ENCODE assay signal across 8 cellular contexts in genomic region chr12:29889737-29890136, GRCh38.
DNase-seq lines count a peak whose midpoint lies in the region; ATAC-seq and TF ChIP-seq lines count a peak whose summit lies in the region.

No MANE protein-coding gene starts in this region.

- no peak overlapping the region for H2BK12ac ChIP-seq in neuronal stem cell (ENCODE audit: low read length)

- H3K79me1 ChIP-seq in neuronal stem cell (ENCODE audit: low read depth, low read length): no peaks in the 10 kb centered on the region

- H3K27me3 ChIP-seq in neuronal stem cell (ENCODE audit: control insufficient read depth in 3 of 3, insufficient read depth in 3 of 3, low read depth in 1 of 3, low read length in 3 of 3): no peaks in the 10 kb centered on the region
- no peaks in the 10 kb centered on the region for H3K27me3 ChIP-seq in CD4-positive, alpha-beta memory T cell (ENCODE audit: insufficient read depth, low read length)

- TF ChIP-seq CTCF in epithelial cell of esophagus (IDR thresholded peaks at IDR 0.05; ENCODE audit: insufficient read depth, low read depth, low read length, missing control alignments): peak; percentile 57

- H3K4me1 ChIP-seq in neuronal stem cell (ENCODE audit: control insufficient read depth in 2 of 2, insufficient read depth in 1 of 2, low read depth in 1 of 2, low read length in 2 of 2): peaks cover 0 to 6% of the 10 kb centered on the region in 2 donors
- no peaks in the 10 kb centered on the region for H3K4me1 ChIP-seq in CD4-positive, alpha-beta memory T cell (ENCODE audit: insufficient read depth, low read length)

- POLR2A ChIA-PET in CD4-positive, alpha-beta memory T cell (lab: Charles Lee; ENCODE audit: partially characterized antibody): no interaction called here

- no peak overlapping the region for H2AK5ac ChIP-seq in neuronal stem cell (ENCODE audit: low read depth, low read length)

- no peak overlapping the region for H2BK5ac ChIP-seq in neuronal stem cell (ENCODE audit: low read length)

- H3K4ac ChIP-seq in neuronal stem cell (ENCODE audit: low read length): no peak overlapping the region

- peak; percentile 15 for DNase-seq in activated naive CD8-positive, alpha-beta T cell treated with anti-CD3 and anti-CD28 coated beads, Interleukin-2, amount 50 U/mL, for 24 hours
- DNase-seq in activated naive CD8-positive, alpha-beta T cell treated with anti-CD3 and anti-CD28 coated beads for 36 hours: no peak
- DNase-seq in NOMO-1 treated with dmso at 0.1 percent for 144 hours (lab: John Stamatoyannopoulos, UW; ENCODE audit: unreplicated experiment) (peak; percentile 24), epithelial cell of esophagus (ENCODE audit: low read depth) (peak; percentile 55), neuronal stem cell (ENCODE audit: low spot score) (peak; percentile 49), DMS79 treated with DMSO at 0.1 percent for 48 hours (lab: John Stamatoyannopoulos, UW) (no peak)
- DNase-seq in stimulated activated effector memory CD8-positive, alpha-beta T cell treated with anti-CD3 and anti-CD28 coated beads, Interleukin-12 subunit alpha, Interleukin-12 subunit beta, amount 100 ng/mL, for 72 hours (ENCODE audit: low spot score in 2 of 2): no peak
- DNase-seq in CD4-positive, alpha-beta memory T cell: no peak

- H3K27me3 Mint-ChIP-seq in activated naive CD8-positive, alpha-beta T cell treated with anti-CD3 and anti-CD28 coated beads, Interleukin-2, amount 50 U/mL, for 24 hours: no peaks in the 10 kb centered on the region
- H3K27me3 Mint-ChIP-seq in activated naive CD8-positive, alpha-beta T cell treated with anti-CD3 and anti-CD28 coated beads for 36 hours: no peaks in the 10 kb centered on the region
- no peaks in the 10 kb centered on the region for H3K27me3 Mint-ChIP-seq in CD4-positive, alpha-beta memory T cell

- intact Hi-C loops in CD4-positive, alpha-beta memory T cell (cut with micrococcal nuclease): no loop called here

- peaks cover 0 to 11% of the 10 kb centered on the region in 2 donors for H3K9me3 ChIP-seq in neuronal stem cell (replicated peaks in 1 of 2; ENCODE audit: control insufficient read depth in 2 of 2, insufficient read depth in 1 of 2, low read depth in 1 of 2, low read length in 2 of 2)
- H3K9me3 ChIP-seq in CD4-positive, alpha-beta memory T cell (ENCODE audit: control insufficient read depth in 1 of 2, low read length in 2 of 2): no peaks in the 10 kb centered on the region

- H3K4me3 Mint-ChIP-seq in activated naive CD8-positive, alpha-beta T cell treated with anti-CD3 and anti-CD28 coated beads, Interleukin-2, amount 50 U/mL, for 24 hours: no peak overlapping the region
- no peak overlapping the region for H3K4me3 Mint-ChIP-seq in activated naive CD8-positive, alpha-beta T cell treated with anti-CD3 and anti-CD28 coated beads for 36 hours
- H3K4me3 Mint-ChIP-seq in stimulated activated effector memory CD8-positive, alpha-beta T cell treated with anti-CD3 and anti-CD28 coated beads, Interleukin-12 subunit alpha, Interleukin-12 subunit beta, amount 100 ng/mL, for 72 hours: no peak overlapping the region
- H3K4me3 Mint-ChIP-seq in CD4-positive, alpha-beta memory T cell: no peak overlapping the region

- H2BK15ac ChIP-seq in neuronal stem cell (ENCODE audit: low read length): no peak overlapping the region

- no peaks in the 10 kb centered on the region for H3K36me3 ChIP-seq in neuronal stem cell (replicated peaks in 1 of 2; ENCODE audit: control insufficient read depth in 2 of 2, insufficient read depth in 2 of 2, low read length in 2 of 2)
- no peaks in the 10 kb centered on the region for H3K36me3 ChIP-seq in CD4-positive, alpha-beta memory T cell (ENCODE audit: insufficient read depth, low read length)

- no peak for ATAC-seq in activated naive CD8-positive, alpha-beta T cell treated with anti-CD3 and anti-CD28 coated beads, Interleukin-2, amount 50 U/mL, for 24 hours
- no peak for ATAC-seq in stimulated activated effector memory CD8-positive, alpha-beta T cell treated with anti-CD3 and anti-CD28 coated beads, Interleukin-12 subunit alpha, Interleukin-12 subunit beta, amount 100 ng/mL, for 72 hours

- H3K9me3 Mint-ChIP-seq in activated naive CD8-positive, alpha-beta T cell treated with anti-CD3 and anti-CD28 coated beads, Interleukin-2, amount 50 U/mL, for 24 hours: no peaks in the 10 kb centered on the region
- peaks cover 5% of the 10 kb centered on the region for H3K9me3 Mint-ChIP-seq in activated naive CD8-positive, alpha-beta T cell treated with anti-CD3 and anti-CD28 coated beads for 36 hours
- H3K9me3 Mint-ChIP-seq in stimulated activated effector memory CD8-positive, alpha-beta T cell treated with anti-CD3 and anti-CD28 coated beads, Interleukin-12 subunit alpha, Interleukin-12 subunit beta, amount 100 ng/mL, for 72 hours: peaks cover 8% of the 10 kb centered on the region
- H3K9me3 Mint-ChIP-seq in CD4-positive, alpha-beta memory T cell: peaks cover 1 to 15% (median 7%) of the 10 kb centered on the region in 8 donors

- CTCF ChIA-PET in CD4-positive, alpha-beta memory T cell (lab: Charles Lee; ENCODE audit: partially characterized antibody): no interaction called here

- no peak overlapping the region for H3K23ac ChIP-seq in neuronal stem cell (ENCODE audit: low read depth, low read length, poor library complexity)

- no peak overlapping the region for H3K9ac ChIP-seq in neuronal stem cell (ENCODE audit: low read depth, low read length, poor library complexity)

- H4K8ac ChIP-seq in neuronal stem cell (ENCODE audit: low read depth, low read length): no peak overlapping the region

- H3K27ac Mint-ChIP-seq in activated naive CD8-positive, alpha-beta T cell treated with anti-CD3 and anti-CD28 coated beads, Interleukin-2, amount 50 U/mL, for 24 hours: no peak overlapping the region
- H3K27ac Mint-ChIP-seq in activated naive CD8-positive, alpha-beta T cell treated with anti-CD3 and anti-CD28 coated beads for 36 hours: no peak overlapping the region
- H3K27ac Mint-ChIP-seq in stimulated activated effector memory CD8-positive, alpha-beta T cell treated with anti-CD3 and anti-CD28 coated beads, Interleukin-12 subunit alpha, Interleukin-12 subunit beta, amount 100 ng/mL, for 72 hours: no peak overlapping the region
- no peak overlapping the region for H3K27ac Mint-ChIP-seq in CD4-positive, alpha-beta memory T cell

- H2AFZ ChIP-seq in neuronal stem cell (ENCODE audit: low read length): peak overlapping the region; percentile 66

- H3K18ac ChIP-seq in neuronal stem cell (ENCODE audit: low read length): no peak overlapping the region

- no peak overlapping the region for H2BK120ac ChIP-seq in neuronal stem cell (ENCODE audit: low read depth, low read length)

- no peak overlapping the region for H3K4me3 ChIP-seq in epithelial cell of esophagus (ENCODE audit: low read length)
- no peak overlapping the region for H3K4me3 ChIP-seq in neuronal stem cell (ENCODE audit: low read length in 2 of 2)
- no peak overlapping the region for H3K4me3 ChIP-seq in CD4-positive, alpha-beta memory T cell (ENCODE audit: low read length in 2 of 2)

- H3K27ac ChIP-seq in neuronal stem cell (replicated peaks; ENCODE audit: low read length): no peak overlapping the region
- no peak overlapping the region for H3K27ac ChIP-seq in CD4-positive, alpha-beta memory T cell (ENCODE audit: low read depth, low read length)

- no peaks in the 10 kb centered on the region for H3K36me3 Mint-ChIP-seq in activated naive CD8-positive, alpha-beta T cell treated with anti-CD3 and anti-CD28 coated beads, Interleukin-2, amount 50 U/mL, for 24 hours (ENCODE audit: low read depth)
- no peaks in the 10 kb centered on the region for H3K36me3 Mint-ChIP-seq in activated naive CD8-positive, alpha-beta T cell treated with anti-CD3 and anti-CD28 coated beads for 36 hours
- H3K36me3 Mint-ChIP-seq in stimulated activated effector memory CD8-positive, alpha-beta T cell treated with anti-CD3 and anti-CD28 coated beads, Interleukin-12 subunit alpha, Interleukin-12 subunit beta, amount 100 ng/mL, for 72 hours: no peaks in the 10 kb centered on the region
- H3K36me3 Mint-ChIP-seq in CD4-positive, alpha-beta memory T cell: no peaks in the 10 kb centered on the region

- no peaks in the 10 kb centered on the region for H3K4me1 Mint-ChIP-seq in activated naive CD8-positive, alpha-beta T cell treated with anti-CD3 and anti-CD28 coated beads, Interleukin-2, amount 50 U/mL, for 24 hours
- no peaks in the 10 kb centered on the region for H3K4me1 Mint-ChIP-seq in activated naive CD8-positive, alpha-beta T cell treated with anti-CD3 and anti-CD28 coated beads for 36 hours
- H3K4me1 Mint-ChIP-seq in stimulated activated effector memory CD8-positive, alpha-beta T cell treated with anti-CD3 and anti-CD28 coated beads, Interleukin-12 subunit alpha, Interleukin-12 subunit beta, amount 100 ng/mL, for 72 hours: no peaks in the 10 kb centered on the region
- no peaks in the 10 kb centered on the region for H3K4me1 Mint-ChIP-seq in CD4-positive, alpha-beta memory T cell

- H4K91ac ChIP-seq in neuronal stem cell (ENCODE audit: low read depth, low read length, poor library complexity): no peak overlapping the region

- no CpG with 5 or more reads among the region's 5 CpGs for whole genome bisulfite sequencing in neuronal stem cell (ENCODE audit: extremely low coverage in 2 of 2, insufficient read length in 2 of 2, insufficient replicate concordance in 1 of 2), 2 donors

- no peak overlapping the region for H3K4me2 ChIP-seq in neuronal stem cell (ENCODE audit: insufficient read depth, low read length, poor library complexity, severe bottlenecking)

- H3K14ac ChIP-seq in neuronal stem cell (ENCODE audit: low read length): no peak overlapping the region

Comparison
In these comparisons a context has a peak if more than half of its experiments do, and no peak if none do; other contexts are left out.
1. DNase-seq: peak in activated naive CD8-positive, alpha-beta T cell treated with anti-CD3 and anti-CD28 coated beads, Interleukin-2, amount 50 U/mL, for 24 hours (single experiment), NOMO-1 treated with dmso at 0.1 percent for 144 hours (single experiment), epithelial cell of esophagus (single experiment) and neuronal stem cell (single experiment); none in activated naive CD8-positive, alpha-beta T cell treated with anti-CD3 and anti-CD28 coated beads for 36 hours (single experiment), stimulated activated effector memory CD8-positive, alpha-beta T cell treated with anti-CD3 and anti-CD28 coated beads, Interleukin-12 subunit alpha, Interleukin-12 subunit beta, amount 100 ng/mL, for 72 hours (0 of 2), DMS79 treated with DMSO at 0.1 percent for 48 hours (single experiment) and CD4-positive, alpha-beta memory T cell (0 of 5).